ENCODE assay signal across 19 cellular contexts in genomic region chr4:81676552-81676951, GRCh38.
DNase-seq lines count a peak whose midpoint lies in the region; ATAC-seq, FAIRE-seq and TF ChIP-seq lines count a peak whose summit lies in the region.
"Had no signal": no experiment of that assay in that cellular context is flagged by ENCODE, and none has a peak within 500 bp of the region (broad histone marks: within the 10 kb centered on the region; RNA-seq: fewer than 3 reads in every experiment).

No MANE protein-coding gene starts in this region.

- TF ChIP-seq RAD21 in liver (IDR thresholded peaks at IDR 0.05) (no peak), HepG2 (CRISPR knock-in tag; IDR thresholded peaks at IDR 0.05) (no peak)

- peaks cover 0 to 5% (median 0%) of the 10 kb centered on the region in 5 donors for H3K27me3 Mint-ChIP-seq in naive thymus-derived CD8-positive, alpha-beta T cell

- CTCF ChIA-PET in HepG2 (lab: Yijun Ruan, JAX; ENCODE audit: low intra/inter-chr PET ratio, low total read pairs) = no interaction called here

- H2AFZ ChIP-seq in HepG2 (ENCODE audit: low read length) = no peak overlapping the region

- no peak overlapping the region for H3K4me3 Mint-ChIP-seq in naive thymus-derived CD8-positive, alpha-beta T cell
- H3K4me3 Mint-ChIP-seq: CD4-positive, CD25-positive, alpha-beta regulatory T cell had no signal

- no peak overlapping the region for H3K27ac ChIP-seq in liver (ENCODE audit: low read depth in 1 of 2, low read length in 2 of 2)
- H3K27ac ChIP-seq in HepG2 (ENCODE audit: extremely low read length, insufficient read depth, low read length) = no peak overlapping the region
- peak overlapping the region in 3 of 4 donors; percentile 32 to 50 (median 37) for H3K27ac ChIP-seq in sigmoid colon
- H3K27ac ChIP-seq: RWPE1 had no signal

- H3K36me3 ChIP-seq in liver (ENCODE audit: control insufficient read depth in 4 of 4, insufficient read depth in 3 of 4, low read depth in 1 of 4, low read length in 3 of 4) (no peaks in the 10 kb centered on the region), HepG2 (replicated peaks in 1 of 2; ENCODE audit: control insufficient read depth in 1 of 2, insufficient read depth in 2 of 2, low read length in 2 of 2) (no peaks in the 10 kb centered on the region), sigmoid colon (no peaks in the 10 kb centered on the region)

- no peak for FAIRE-seq in HepG2 (lab: Jason Lieb, UNC)
- FAIRE-seq: GM12892, GM19239 had no signal

- no peaks in the 10 kb centered on the region for H3K4me1 ChIP-seq in liver (ENCODE audit: control insufficient read depth in 4 of 4, insufficient read depth in 4 of 4, low read length in 3 of 4)
- no peaks in the 10 kb centered on the region for H3K4me1 ChIP-seq in HepG2 (ENCODE audit: insufficient read depth, low read length)
- H3K4me1 ChIP-seq in sigmoid colon = peaks cover 0 to 10% (median 0%) of the 10 kb centered on the region in 4 donors

- no peak overlapping the region for H3K9ac ChIP-seq in liver (ENCODE audit: low read depth in 1 of 2, low read length in 2 of 2)
- no peak overlapping the region for H3K9ac ChIP-seq in HepG2 (ENCODE audit: insufficient read depth, low read depth, low read length)

- DNase-seq in HepG2 (ENCODE audit: low spot score) (no peak), left kidney (ENCODE audit: low read depth, low spot score) (peak; percentile 22), sigmoid colon (no peak), lower leg skin (ENCODE audit: low spot score in 2 of 2) (no peak), AG08395 (ENCODE audit: low spot score) (no peak)
- DNase-seq in naive thymus-derived CD8-positive, alpha-beta T cell = no peak
- DNase-seq: CD4-positive, CD25-positive, alpha-beta regulatory T cell; DMS79 treated with DMSO at 0.1 percent for 48 hours; GDM1; IMR-90; NCI-H1417 treated with DMSO at 0.1 percent for 48 hours; NCI-H2081; NCI-H226; NCI-H526 treated with DMSO at 0.1 percent for 48 hours had no signal

- no peaks in the 10 kb centered on the region for H3K27me3 ChIP-seq in liver (ENCODE audit: control insufficient read depth in 4 of 4, insufficient read depth in 4 of 4, low read length in 3 of 4)
- H3K27me3 ChIP-seq in HepG2 (ENCODE audit: control insufficient read depth in 1 of 2, insufficient read depth in 2 of 2, low read length in 2 of 2) = no peaks in the 10 kb centered on the region
- H3K27me3 ChIP-seq in sigmoid colon = no peaks in the 10 kb centered on the region

- H3K9me3 ChIP-seq in liver (ENCODE audit: control insufficient read depth in 4 of 4, low read length in 3 of 4) (no peaks in the 10 kb centered on the region), HepG2 (ENCODE audit: low read length) (no peaks in the 10 kb centered on the region), sigmoid colon (no peaks in the 10 kb centered on the region)

- no peaks in the 10 kb centered on the region for H4K20me1 ChIP-seq in HepG2 (ENCODE audit: insufficient read depth, low read length)

- WGBS in liver = 89% methylated on average over 5 of the region's 5 CpGs
- WGBS in HepG2 (ENCODE audit: low lambda C conversion rate) = 59% methylated on average over 5 of the region's 5 CpGs
- WGBS in sigmoid colon, 2 donors = 42 to 66% methylated on average over 5 of the region's 5 CpGs
- WGBS in lower leg skin, 2 donors = 28 to 33% methylated on average over 5 of the region's 5 CpGs

- no peak for TF ChIP-seq CTCF in liver (IDR thresholded peaks at IDR 0.05; ENCODE audit: low read depth, low read length, missing input control)
- no peak for TF ChIP-seq CTCF in HepG2 (CRISPR knock-in tag; IDR thresholded peaks at IDR 0.05)
- TF ChIP-seq CTCF in sigmoid colon (IDR thresholded peaks at IDR 0.05) = no peak
- no peak for TF ChIP-seq CTCF in lower leg skin (IDR thresholded peaks at IDR 0.05)

- H3K27ac Mint-ChIP-seq in naive thymus-derived CD8-positive, alpha-beta T cell = peak overlapping the region in 1 of 10 donors; percentile 76
- H3K27ac Mint-ChIP-seq: CD4-positive, CD25-positive, alpha-beta regulatory T cell had no signal

- no peak overlapping the region for H3K4me3 ChIP-seq in liver (ENCODE audit: low read depth in 1 of 3, low read length in 3 of 3)
- no peak overlapping the region for H3K4me3 ChIP-seq in HepG2 (replicated peaks in 1 of 3; ENCODE audit: insufficient read depth in 1 of 3, low read depth in 2 of 3, low read length in 3 of 3)
- no peak overlapping the region for H3K4me3 ChIP-seq in sigmoid colon
- no peak overlapping the region for H3K4me3 ChIP-seq in lower leg skin (ENCODE audit: low read depth, poor library complexity, severe bottlenecking)

- ATAC-seq in HepG2 = no peak
- ATAC-seq in naive thymus-derived CD8-positive, alpha-beta T cell = no peak
- ATAC-seq: HCT116 had no signal

- in situ Hi-C loops in HepG2 (cut with HindIII; ENCODE audit: extremely low pct_ligation_motif_present, low pct_unique_long_range_greater_than_20kb) = no loop called here

- POLR2A ChIA-PET in HepG2 (lab: Yijun Ruan, JAX) = no interaction called here
- POLR2A ChIA-PET in naive thymus-derived CD8-positive, alpha-beta T cell (lab: Charles Lee) = no interaction called here

- no peaks in the 10 kb centered on the region for H3K79me2 ChIP-seq in HepG2 (ENCODE audit: insufficient read depth, low read length)

- BruUV-seq in HepG2 (replicated peaks; lab: Mats Ljungman, UMichigan) = no TSS peak

- H3K36me3 Mint-ChIP-seq in naive thymus-derived CD8-positive, alpha-beta T cell = no peaks in the 10 kb centered on the region
- H3K36me3 Mint-ChIP-seq: CD4-positive, CD25-positive, alpha-beta regulatory T cell had no signal

- intact Hi-C loops in HepG2 (cut with micrococcal nuclease; ENCODE audit: unreplicated experiment) (no loop called here), sigmoid colon (cut with DNase I) (no loop called here), lower leg skin (cut with DNase I; ENCODE audit: low total_unique reads) (no loop called here)

- no peak for TF ChIP-seq POLR2A in HepG2 (IDR thresholded peaks at IDR 0.05; ENCODE audit: insufficient read depth in 1 of 2, low read depth in 2 of 2, low read length in 2 of 2)
- no peak for TF ChIP-seq POLR2A in sigmoid colon (IDR thresholded peaks at IDR 0.05)
- TF ChIP-seq POLR2A in lower leg skin (IDR thresholded peaks at IDR 0.05) = no peak

- H3K4me1 Mint-ChIP-seq in naive thymus-derived CD8-positive, alpha-beta T cell = no peaks in the 10 kb centered on the region
- H3K4me1 Mint-ChIP-seq: CD4-positive, CD25-positive, alpha-beta regulatory T cell had no signal

- TF ChIP-seq EP300 in HepG2 (IDR thresholded peaks at IDR 0.05; ENCODE audit: low read depth in 2 of 2, low read length in 2 of 2) (no peak), HepG2 (CRISPR knock-in tag; IDR thresholded peaks at IDR 0.05; ENCODE audit: borderline replicate concordance) (no peak), sigmoid colon (IDR thresholded peaks at IDR 0.05) (no peak)

- H3K4me2 ChIP-seq in HepG2 (ENCODE audit: low read depth, low read length) = no peak overlapping the region

- H3K9me3 Mint-ChIP-seq in naive thymus-derived CD8-positive, alpha-beta T cell = no peaks in the 10 kb centered on the region

TF ChIP-seq in liver, 16 proteins besides CTCF, POLR2A, EP300 and RAD21 (continues in another document):
- TF ChIP-seq REST (IDR thresholded peaks at IDR 0.05) (peak; percentile 60), HNF4G (IDR thresholded peaks at IDR 0.05) (no peak)

TF ChIP-seq in HepG2, 621 proteins besides CTCF, POLR2A, EP300 and RAD21 (continues in another document):
- TF ChIP-seq SMARCE1 (IDR thresholded peaks at IDR 0.05; ENCODE audit: borderline replicate concordance) (no peak), E2F1 (CRISPR knock-in tag; IDR thresholded peaks at IDR 0.05) (no peak), ATF5 (CRISPR knock-in tag; IDR thresholded peaks at IDR 0.05; ENCODE audit: low read depth) (no peak), RAD51 (IDR thresholded peaks at IDR 0.05; ENCODE audit: borderline replicate concordance) (no peak)

Comparison
In these comparisons a context has a peak if more than half of its experiments do, and no peak if none do; other contexts are left out.
1. H3K27ac ChIP-seq: peak in sigmoid colon (3 of 4); none in liver (0 of 2) and HepG2 (single experiment).